ENCODE assay signal across 31 cellular contexts in genomic region chr14:27148143-27148542, GRCh38.
"Had no signal": no experiment of that assay in that cellular context is flagged by ENCODE, and none has a peak within 500 bp of the region (broad histone marks: within the 10 kb centered on the region; RNA-seq: fewer than 3 reads in every experiment).

No MANE protein-coding gene starts in this region.

- ATAC-seq: Panc1, Right ventricle myocardium inferior, SK-N-SH treated with all-trans-retinoic acid at 6 μM for 48 hours, T-cell had no signal

- H3K4me1 ChIP-seq: SJCRH30 had no signal

- DNase-seq: Kasumi-1, MG63, MV-4-11, NCI-H1092, NCI-H1105, NCI-H1417 treated with DMSO at 0.1 percent for 48 hours, NCI-H1436 treated with DMSO at 0.1 percent for 48 hours, NCI-H1694 treated with DMSO at 0.1 percent for 48 hours, NCI-H187 treated with DMSO at 0.1 percent for 48 hours, NCI-H2029, NCI-H2081, NCI-H2171 treated with DMSO at 0.1 percent for 48 hours, NCI-H2227 treated with DMSO at 0.1 percent for 48 hours, NCI-H345, NCI-H446, NCI-H510A treated with DMSO at 0.1 percent for 48 hours, NCI-H526, NCI-H69, NCI-H748 treated with DMSO at 0.1 percent for 48 hours, NCI-H82, PC-9, SHP77, SIG-M5, SJCRH30, T-cell had no signal

- H3K27me3 ChIP-seq: MG63, SJCRH30 had no signal

- H2AFZ ChIP-seq: PC-9 had no signal

- H3K27ac ChIP-seq: PC-9, RWPE1, SJCRH30, SK-N-MC had no signal

- H3K4me2 ChIP-seq: PC-9 had no signal

- H3K4me3 ChIP-seq: MG63, PC-9, SJCRH30, SK-N-MC had no signal

- H3K36me3 ChIP-seq: MG63, SJCRH30 had no signal

- H3K9me3 ChIP-seq: MG63, SJCRH30 had no signal

- FAIRE-seq: RCC 7860 had no signal
